Comparison of ENCODE assay signal across 29 cellular contexts in genomic region chr4:105586638-105587328, GRCh38. TPM values are rescaled to one million over a fixed set of nuclear protein-coding genes. Genes with fewer than 3 reads are reported as not detected.
DNase-seq lines count a peak whose midpoint lies in the region; ATAC-seq and TF ChIP-seq lines count a peak whose summit lies in the region.
"Had no signal": no experiment of that assay in that cellular context is flagged by ENCODE, and none has a peak within 500 bp of the region (broad histone marks: within the 10 kb centered on the region; RNA-seq: fewer than 3 reads in every experiment).

No MANE protein-coding gene starts in this region.

- H3K27ac ChIP-seq in Karpas-422 (ENCODE audit: low read length) (no peak overlapping the region), body of pancreas (peak overlapping the region; percentile 65 to 88 (median 75)), neural progenitor cell (no peak overlapping the region), foreskin keratinocyte (no peak overlapping the region)
- H3K27ac ChIP-seq: esophagus muscularis mucosa, gastroesophageal sphincter, WERI-Rb-1 had no signal

- H3K36me3 Mint-ChIP-seq in Caco-2 (ENCODE audit: insufficient read depth, unreplicated experiment): no peaks in the 10 kb centered on the region
- H3K36me3 Mint-ChIP-seq in neural progenitor cell: no peaks in the 10 kb centered on the region
- no peaks in the 10 kb centered on the region for H3K36me3 Mint-ChIP-seq in stimulated activated memory B cell treated with anti-CD40 and anti-IgM and Interleukin-4, amounts not matched to agents 10 μg/mL and 1 μg/mL and 100 μg/mL, for 72 hours
- H3K36me3 Mint-ChIP-seq: CD14-positive monocyte; naive thymus-derived CD8-positive, alpha-beta T cell had no signal

- H3K4me2 ChIP-seq in Karpas-422 (ENCODE audit: low read depth, low read length, poor library complexity, severe bottlenecking): peak overlapping the region; percentile 53
- no peak overlapping the region for H3K4me2 ChIP-seq in neural progenitor cell

- no peak overlapping the region for H3K4me3 ChIP-seq in Caco-2 (ENCODE audit: low read depth, low read length)
- no peak overlapping the region for H3K4me3 ChIP-seq in Karpas-422 (ENCODE audit: low read length)
- H3K4me3 ChIP-seq in body of pancreas: no peak overlapping the region
- no peak overlapping the region for H3K4me3 ChIP-seq in neural progenitor cell
- H3K4me3 ChIP-seq: esophagus muscularis mucosa, gastroesophageal sphincter had no signal

- no peaks in the 10 kb centered on the region for H3K9me3 Mint-ChIP-seq in Caco-2 (ENCODE audit: unreplicated experiment)
- no peaks in the 10 kb centered on the region for H3K9me3 Mint-ChIP-seq in neural progenitor cell
- no peaks in the 10 kb centered on the region for H3K9me3 Mint-ChIP-seq in stimulated activated memory B cell treated with anti-CD40 and anti-IgM and Interleukin-4, amounts not matched to agents 10 μg/mL and 1 μg/mL and 100 μg/mL, for 72 hours
- H3K9me3 Mint-ChIP-seq: activated naive CD8-positive, alpha-beta T cell treated with anti-CD3 and anti-CD28 coated beads, Interleukin-2, amount 50 U/mL, for 24 hours; CD14-positive monocyte; effector memory CD8-positive, alpha-beta T cell; naive thymus-derived CD8-positive, alpha-beta T cell had no signal

- H3K79me2 ChIP-seq in Karpas-422 (ENCODE audit: low read length) (no peaks in the 10 kb centered on the region), neural progenitor cell (ENCODE audit: low read depth) (no peaks in the 10 kb centered on the region)

- POLR2A ChIA-PET in Caco-2 (lab: Charles Lee): interaction anchor here (1.4 kb wide), 1 partner anchor 34 kb away, joined by 5 read pairs; the partner anchor contains the start of gene ARHGEF38

- no peaks in the 10 kb centered on the region for H3K27me3 Mint-ChIP-seq in Caco-2 (ENCODE audit: insufficient read depth, unreplicated experiment)
- no peaks in the 10 kb centered on the region for H3K27me3 Mint-ChIP-seq in neural progenitor cell (ENCODE audit: insufficient read depth, low read depth)
- peaks cover 36% of the 10 kb centered on the region for H3K27me3 Mint-ChIP-seq in stimulated activated memory B cell treated with anti-CD40 and anti-IgM and Interleukin-4, amounts not matched to agents 10 μg/mL and 1 μg/mL and 100 μg/mL, for 72 hours

- no peaks in the 10 kb centered on the region for H3K27me3 ChIP-seq in Caco-2 (replicated peaks; ENCODE audit: control insufficient read depth, insufficient read depth, low read length)
- no peaks in the 10 kb centered on the region for H3K27me3 ChIP-seq in Karpas-422 (ENCODE audit: low read length)
- H3K27me3 ChIP-seq in body of pancreas: no peaks in the 10 kb centered on the region
- peaks cover 15% of the 10 kb centered on the region for H3K27me3 ChIP-seq in neural progenitor cell
- no peaks in the 10 kb centered on the region for H3K27me3 ChIP-seq in foreskin keratinocyte
- H3K27me3 ChIP-seq: gastroesophageal sphincter had no signal

- no peak overlapping the region for H3K9ac ChIP-seq in Karpas-422 (ENCODE audit: low read length)
- H3K9ac ChIP-seq in neural progenitor cell: no peak overlapping the region

- peaks cover 46% of the 10 kb centered on the region for H3K4me1 Mint-ChIP-seq in Caco-2 (ENCODE audit: low read depth, unreplicated experiment)
- H3K4me1 Mint-ChIP-seq in neural progenitor cell: no peaks in the 10 kb centered on the region
- H3K4me1 Mint-ChIP-seq in stimulated activated memory B cell treated with anti-CD40 and anti-IgM and Interleukin-4, amounts not matched to agents 10 μg/mL and 1 μg/mL and 100 μg/mL, for 72 hours: no peaks in the 10 kb centered on the region
- H3K4me1 Mint-ChIP-seq: activated naive CD8-positive, alpha-beta T cell treated with anti-CD3 and anti-CD28 coated beads, Interleukin-2, amount 50 U/mL, for 24 hours had no signal

- peaks cover 31% of the 10 kb centered on the region for H3K4me1 ChIP-seq in Caco-2
- H3K4me1 ChIP-seq in Karpas-422 (ENCODE audit: low read length): peaks cover 23% of the 10 kb centered on the region
- peaks cover 51% of the 10 kb centered on the region for H3K4me1 ChIP-seq in body of pancreas
- H3K4me1 ChIP-seq in neural progenitor cell: no peaks in the 10 kb centered on the region
- no peaks in the 10 kb centered on the region for H3K4me1 ChIP-seq in foreskin keratinocyte
- H3K4me1 ChIP-seq: esophagus muscularis mucosa, gastroesophageal sphincter had no signal

- H3K9me3 ChIP-seq in Caco-2 (no peaks in the 10 kb centered on the region), Karpas-422 (ENCODE audit: low read length) (no peaks in the 10 kb centered on the region), body of pancreas (no peaks in the 10 kb centered on the region), neural progenitor cell (ENCODE audit: low read depth) (no peaks in the 10 kb centered on the region)
- H3K9me3 ChIP-seq: esophagus muscularis mucosa, gastroesophageal sphincter had no signal

- H4K20me1 ChIP-seq in Karpas-422 (ENCODE audit: insufficient read depth, low read depth, low read length): no peaks in the 10 kb centered on the region
- H4K20me1 ChIP-seq in neural progenitor cell (ENCODE audit: low read depth): no peaks in the 10 kb centered on the region

- DNase-seq in Caco-2 (no peak), Karpas-422 (peak; percentile 56), body of pancreas (peak in 1 of 4 donors; percentile 10), neural progenitor cell (ENCODE audit: low spot score) (no peak), foreskin keratinocyte (no peak), hepatic stellate cell (ENCODE audit: low spot score) (no peak)
- DNase-seq: activated CD4-positive, alpha-beta T cell treated with anti-CD3 and anti-CD28 coated beads, Interleukin-2, amount 50 U/mL, for 1 hour; activated naive CD8-positive, alpha-beta T cell treated with anti-CD3 and anti-CD28 coated beads, Interleukin-2, amount 50 U/mL, for 24 hours; DMS 273 treated with DMSO at 0.1 percent for 48 hours; effector memory CD8-positive, alpha-beta T cell; GDM1; KG1; mesendoderm; MV-4-11; naive thymus-derived CD8-positive, alpha-beta T cell; NCI-H1694 treated with DMSO at 0.1 percent for 48 hours; NCI-H2227 treated with DMSO at 0.1 percent for 48 hours; NCI-H748 treated with DMSO at 0.1 percent for 48 hours; right cardiac atrium; T-helper 2 cell; WERI-Rb-1 had no signal

- H3K4me3 Mint-ChIP-seq in Caco-2 (ENCODE audit: unreplicated experiment) (peak overlapping the region; percentile 64), neural progenitor cell (no peak overlapping the region)
- no peak overlapping the region for H3K4me3 Mint-ChIP-seq in stimulated activated memory B cell treated with anti-CD40 and anti-IgM and Interleukin-4, amounts not matched to agents 10 μg/mL and 1 μg/mL and 100 μg/mL, for 72 hours
- H3K4me3 Mint-ChIP-seq: activated naive CD8-positive, alpha-beta T cell treated with anti-CD3 and anti-CD28 coated beads, Interleukin-2, amount 50 U/mL, for 24 hours; CD14-positive monocyte; effector memory CD8-positive, alpha-beta T cell; naive thymus-derived CD8-positive, alpha-beta T cell had no signal

- ATAC-seq in body of pancreas (no peak), GM21390 (IDR thresholded peaks at IDR 0.05; ENCODE audit: unreplicated experiment) (no peak), foreskin keratinocyte (no peak)
- ATAC-seq in stimulated activated memory B cell treated with anti-CD40 and anti-IgM and Interleukin-4, amounts not matched to agents 10 μg/mL and 1 μg/mL and 100 μg/mL, for 72 hours: no peak
- ATAC-seq: activated naive CD8-positive, alpha-beta T cell treated with anti-CD3 and anti-CD28 coated beads, Interleukin-2, amount 50 U/mL, for 24 hours; effector memory CD8-positive, alpha-beta T cell; gastroesophageal sphincter; naive thymus-derived CD8-positive, alpha-beta T cell; right cardiac atrium had no signal

- CTCF ChIA-PET in Caco-2 (lab: Charles Lee): interaction anchor here (0.6 kb wide), 1 partner anchor 122 kb away, joined by 3 read pairs; no protein-coding TSS in a partner anchor

- no TSS peak for BruUV-seq in Caco-2 (replicated peaks; lab: Mats Ljungman, UMichigan)

- 13 to 14% methylated on average over 4 of the region's 4 CpGs for WGBS in body of pancreas, 2 donors

- TF ChIP-seq POLR2A in body of pancreas (IDR thresholded peaks at IDR 0.05): no peak

- peak overlapping the region; percentile 82 for H3K27ac Mint-ChIP-seq in Caco-2 (ENCODE audit: unreplicated experiment)
- H3K27ac Mint-ChIP-seq in neural progenitor cell: no peak overlapping the region
- H3K27ac Mint-ChIP-seq in stimulated activated memory B cell treated with anti-CD40 and anti-IgM and Interleukin-4, amounts not matched to agents 10 μg/mL and 1 μg/mL and 100 μg/mL, for 72 hours: no peak overlapping the region
- H3K27ac Mint-ChIP-seq: activated naive CD8-positive, alpha-beta T cell treated with anti-CD3 and anti-CD28 coated beads, Interleukin-2, amount 50 U/mL, for 24 hours; CD14-positive monocyte; effector memory CD8-positive, alpha-beta T cell; naive thymus-derived CD8-positive, alpha-beta T cell had no signal

- H3K9me2 ChIP-seq in Karpas-422 (replicated peaks; ENCODE audit: insufficient read depth, low read length): no peaks in the 10 kb centered on the region

- TF ChIP-seq CTCF in Caco-2 (IDR thresholded peaks at IDR 0.05; ENCODE audit: insufficient read depth in 1 of 2, low read depth in 1 of 2, low read length in 1 of 2, severe bottlenecking in 1 of 2, unreplicated experiment in 1 of 2) (no peak), body of pancreas (IDR thresholded peaks at IDR 0.05) (no peak), neural progenitor cell (IDR thresholded peaks at IDR 0.05) (no peak), foreskin keratinocyte (conservative IDR thresholded peaks at IDR 0.05) (no peak)

- H2AFZ ChIP-seq in Karpas-422 (ENCODE audit: low read length) (no peak overlapping the region), neural progenitor cell (replicated peaks) (peak overlapping the region; percentile 1)

- H3K36me3 ChIP-seq in Caco-2 (ENCODE audit: control insufficient read depth, insufficient read depth, low read length) (no peaks in the 10 kb centered on the region), Karpas-422 (ENCODE audit: insufficient read depth, low read length) (no peaks in the 10 kb centered on the region), body of pancreas (replicated peaks in 1 of 2; ENCODE audit: insufficient read depth in 1 of 2, low read depth in 2 of 2) (no peaks in the 10 kb centered on the region), neural progenitor cell (no peaks in the 10 kb centered on the region)
- H3K36me3 ChIP-seq: esophagus muscularis mucosa, gastroesophageal sphincter, WERI-Rb-1 had no signal

- intact Hi-C loops in Caco-2 (cut with micrococcal nuclease; ENCODE audit: unreplicated experiment): loop anchor here (1.0 to 5.0 kb wide), 4 partner anchors 8 to 122 kb away; partner anchors contain the start of genes ARHGEF38, GSTCD and INTS12
- intact Hi-C loops in body of pancreas (cut with DNase I): no loop called here

- no peaks in the 10 kb centered on the region for H3F3A ChIP-seq in neural progenitor cell (ENCODE audit: low read depth)

RNA-seq across cellular contexts. Expression of gene ARHGEF38, which starts 34.4 kb away (rescaled TPM):
- total RNA-seq in Caco-2 (2022) (3.5 TPM in 2 replicates), body of pancreas (10 to 100 TPM; 22.4 to 24.6 TPM), neural progenitor cell (ENCODE audit: low replicate concordance) (0.28 and 0.37 TPM in 2 replicates), foreskin keratinocyte (not detected in 2 replicates)
- not detected in 2 replicates for total RNA-seq in Karpas-422 (2014; rRNA removed; shearing (Covaris generic); ENCODE audit: low replicate concordance)
- not detected in 2 replicates for polyA plus RNA-seq in foreskin keratinocyte
- total RNA-seq: naive thymus-derived CD8-positive, alpha-beta T cell; osteocyte; right cardiac atrium; subcutaneous adipose tissue had no signal
- polyA plus RNA-seq: AG04450; CD14-positive monocyte; naive thymus-derived CD8-positive, alpha-beta T cell; right cardiac atrium had no signal

Comparison
In these comparisons a context has a peak if more than half of its experiments do, and no peak if none do; other contexts are left out.
1. H3K27ac ChIP-seq: peak in body of pancreas (4 of 4); none in Karpas-422 (single experiment), neural progenitor cell (single experiment) and foreskin keratinocyte (single experiment).